ENCODE assay signal across 1 cellular context in genomic region chr1:154973344-154974085, GRCh38.
TF ChIP-seq lines count a peak whose summit lies in the region.

No MANE protein-coding gene starts in this region.

TF ChIP-seq in K562, 482 proteins besides CTCF, POLR2A, EP300 and RAD21 (continued from another document and continues in another):
- TF ChIP-seq ZNF175 (CRISPR knock-in tag; IDR thresholded peaks at IDR 0.05; ENCODE audit: low read depth) = no peak
- TF ChIP-seq DDX20 (tag; IDR thresholded peaks at IDR 0.05; ENCODE audit: low read depth) = no peak
- TF ChIP-seq, protein P1, sequence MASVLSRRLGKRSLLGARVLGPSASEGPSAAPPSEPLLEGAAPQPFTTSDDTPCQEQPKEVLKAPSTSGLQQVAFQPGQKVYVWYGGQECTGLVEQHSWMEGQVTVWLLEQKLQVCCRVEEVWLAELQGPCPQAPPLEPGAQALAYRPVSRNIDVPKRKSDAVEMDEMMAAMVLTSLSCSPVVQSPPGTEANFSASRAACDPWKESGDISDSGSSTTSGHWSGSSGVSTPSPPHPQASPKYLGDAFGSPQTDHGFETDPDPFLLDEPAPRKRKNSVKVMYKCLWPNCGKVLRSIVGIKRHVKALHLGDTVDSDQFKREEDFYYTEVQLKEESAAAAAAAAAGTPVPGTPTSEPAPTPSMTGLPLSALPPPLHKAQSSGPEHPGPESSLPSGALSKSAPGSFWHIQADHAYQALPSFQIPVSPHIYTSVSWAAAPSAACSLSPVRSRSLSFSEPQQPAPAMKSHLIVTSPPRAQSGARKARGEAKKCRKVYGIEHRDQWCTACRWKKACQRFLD (CRISPR knock-in tag; IDR thresholded peaks at IDR 0.05) = no peak; the same call in none of the 2 replicates
- TF ChIP-seq RBM25 (IDR thresholded peaks at IDR 0.05; ENCODE audit: low read depth, low read length, severe bottlenecking) = no peak
- no peak for TF ChIP-seq HINFP (tag; conservative IDR thresholded peaks at IDR 0.05; ENCODE audit: low read depth)
- no peak for TF ChIP-seq NR4A1 (CRISPR knock-in tag; IDR thresholded peaks at IDR 0.05)
- no peak for TF ChIP-seq NR4A1 (tag; IDR thresholded peaks at IDR 0.05)
- TF ChIP-seq ZNF12 (CRISPR knock-in tag; IDR thresholded peaks at IDR 0.05) = 0 out of 2 replicates have a peak, but pooled peaks have one; percentile 7
- TF ChIP-seq DNMT1 (IDR thresholded peaks at IDR 0.05) = 0 out of 2 replicates have a peak, but pooled peaks have one; percentile 36
- no peak for TF ChIP-seq FOXK1 (CRISPR knock-in tag; IDR thresholded peaks at IDR 0.05; ENCODE audit: borderline replicate concordance)
- no peak for TF ChIP-seq ATF1 (CRISPR knock-in tag; IDR thresholded peaks at IDR 0.05)
- TF ChIP-seq ATF1 (tag; IDR thresholded peaks at IDR 0.05) = peak; percentile 6
- no peak for TF ChIP-seq ZNF586 (CRISPR knock-in tag; conservative IDR thresholded peaks at IDR 0.05)
- no peak for TF ChIP-seq MTF1 (CRISPR knock-in tag; IDR thresholded peaks at IDR 0.05; ENCODE audit: borderline replicate concordance)
- no peak for TF ChIP-seq RAD51 (IDR thresholded peaks at IDR 0.05; ENCODE audit: borderline replicate concordance, low read depth)
- peak; percentile 49; the same call in 1 of the 2 replicates for TF ChIP-seq NFATC3 (IDR thresholded peaks at IDR 0.05)
- no peak for TF ChIP-seq KLF1 (tag; IDR thresholded peaks at IDR 0.05)
- TF ChIP-seq ZFP1 (CRISPR knock-in tag; IDR thresholded peaks at IDR 0.05) = no peak
- TF ChIP-seq ZNF41 (CRISPR knock-in tag; conservative IDR thresholded peaks at IDR 0.05) = no peak
- TF ChIP-seq XRCC3 (IDR thresholded peaks at IDR 0.05) = no peak
- TF ChIP-seq BMI1 (IDR thresholded peaks at IDR 0.05; ENCODE audit: low read length) = no peak
- peak; percentile 99 for TF ChIP-seq KLF13 (tag; IDR thresholded peaks at IDR 0.05; ENCODE audit: borderline replicate concordance, low read depth)
- no peak for TF ChIP-seq ZBTB5 (IDR thresholded peaks at IDR 0.05)
- TF ChIP-seq MNT (conservative IDR thresholded peaks at IDR 0.05) = peak in 1 of 2 experiments; percentile 65; a peak in 3 of 4 replicates
- no peak for TF ChIP-seq C11orf30 (IDR thresholded peaks at IDR 0.05; ENCODE audit: low read depth)
- no peak for TF ChIP-seq GABPA (tag; conservative IDR thresholded peaks at IDR 0.05; ENCODE audit: low read depth)
- TF ChIP-seq PRMT5 (CRISPR knock-in tag; IDR thresholded peaks at IDR 0.05) = no peak
- no peak for TF ChIP-seq PHF8 (IDR thresholded peaks at IDR 0.05; ENCODE audit: borderline replicate concordance, low read length)
- TF ChIP-seq ZBTB2 (IDR thresholded peaks at IDR 0.05) = 0 out of 2 replicates have a peak, but pooled peaks have one; percentile 49
- no peak for TF ChIP-seq EGR1 (conservative IDR thresholded peaks at IDR 0.05)
- TF ChIP-seq SRSF1 (IDR thresholded peaks at IDR 0.05; ENCODE audit: low read depth, low read length) = no peak
- no peak for TF ChIP-seq CREB3 (tag; conservative IDR thresholded peaks at IDR 0.05; ENCODE audit: low read depth)
- no peak for TF ChIP-seq ZBTB9 (CRISPR knock-in tag; IDR thresholded peaks at IDR 0.05)
- TF ChIP-seq SRSF3 (IDR thresholded peaks at IDR 0.05; ENCODE audit: insufficient read depth, low read length) = no peak
- TF ChIP-seq ZNF280B (CRISPR knock-in tag; IDR thresholded peaks at IDR 0.05) = no peak
- TF ChIP-seq TEAD4 (IDR thresholded peaks at IDR 0.05; ENCODE audit: low read length) = no peak
- no peak for TF ChIP-seq TEAD4 (CRISPR knock-in tag; IDR thresholded peaks at IDR 0.05; ENCODE audit: borderline replicate concordance)
- no peak for TF ChIP-seq ZNF134 (CRISPR knock-in tag; conservative IDR thresholded peaks at IDR 0.05)
- no peak for TF ChIP-seq FOSL1 (tag; conservative IDR thresholded peaks at IDR 0.05)
- no peak for TF ChIP-seq ZFPM2 (CRISPR knock-in tag; IDR thresholded peaks at IDR 0.05)
- TF ChIP-seq, protein P2, sequence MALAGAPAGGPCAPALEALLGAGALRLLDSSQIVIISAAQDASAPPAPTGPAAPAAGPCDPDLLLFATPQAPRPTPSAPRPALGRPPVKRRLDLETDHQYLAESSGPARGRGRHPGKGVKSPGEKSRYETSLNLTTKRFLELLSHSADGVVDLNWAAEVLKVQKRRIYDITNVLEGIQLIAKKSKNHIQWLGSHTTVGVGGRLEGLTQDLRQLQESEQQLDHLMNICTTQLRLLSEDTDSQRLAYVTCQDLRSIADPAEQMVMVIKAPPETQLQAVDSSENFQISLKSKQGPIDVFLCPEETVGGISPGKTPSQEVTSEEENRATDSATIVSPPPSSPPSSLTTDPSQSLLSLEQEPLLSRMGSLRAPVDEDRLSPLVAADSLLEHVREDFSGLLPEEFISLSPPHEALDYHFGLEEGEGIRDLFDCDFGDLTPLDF (CRISPR knock-in tag; IDR thresholded peaks at IDR 0.05) = no peak
- TF ChIP-seq, protein P3, sequence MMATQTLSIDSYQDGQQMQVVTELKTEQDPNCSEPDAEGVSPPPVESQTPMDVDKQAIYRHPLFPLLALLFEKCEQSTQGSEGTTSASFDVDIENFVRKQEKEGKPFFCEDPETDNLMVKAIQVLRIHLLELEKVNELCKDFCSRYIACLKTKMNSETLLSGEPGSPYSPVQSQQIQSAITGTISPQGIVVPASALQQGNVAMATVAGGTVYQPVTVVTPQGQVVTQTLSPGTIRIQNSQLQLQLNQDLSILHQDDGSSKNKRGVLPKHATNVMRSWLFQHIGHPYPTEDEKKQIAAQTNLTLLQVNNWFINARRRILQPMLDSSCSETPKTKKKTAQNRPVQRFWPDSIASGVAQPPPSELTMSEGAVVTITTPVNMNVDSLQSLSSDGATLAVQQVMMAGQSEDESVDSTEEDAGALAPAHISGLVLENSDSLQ (IDR thresholded peaks at IDR 0.05) = peak; percentile 80
- no peak for TF ChIP-seq BRF1 (IDR thresholded peaks at IDR 0.05; ENCODE audit: borderline replicate concordance, extremely low read depth, insufficient read length)
- no peak for TF ChIP-seq ZSCAN32 (CRISPR knock-in tag; IDR thresholded peaks at IDR 0.05)
- TF ChIP-seq RREB1 (CRISPR knock-in tag; IDR thresholded peaks at IDR 0.05) = no peak
- TF ChIP-seq COPS2 (conservative IDR thresholded peaks at IDR 0.05) = no peak
